Comparison of ENCODE assay signal across 1 cellular context in the genomic region with DNA sequence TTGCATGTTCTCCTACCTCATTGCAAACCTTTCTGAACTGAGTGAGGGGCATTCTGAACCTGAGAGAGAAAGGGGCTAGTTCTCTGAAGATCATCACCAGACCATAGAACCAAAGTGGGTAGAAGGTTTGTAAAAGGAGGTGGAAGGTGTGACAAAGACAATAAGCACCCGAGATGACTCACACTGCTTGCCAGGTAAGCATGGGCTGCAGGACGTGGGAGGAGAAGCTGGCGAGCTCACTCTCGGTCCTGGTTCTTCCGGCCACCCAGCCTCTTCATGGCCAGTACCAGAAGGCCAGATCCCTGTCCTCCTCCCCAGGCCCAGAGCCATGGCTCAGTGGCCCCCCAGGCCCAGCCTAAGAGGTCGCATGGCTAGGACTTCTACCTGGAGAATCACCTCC.
TF ChIP-seq lines count a peak whose summit lies in the region.

No MANE protein-coding gene starts in this region.

TF ChIP-seq in H1, 55 proteins besides CTCF, POLR2A, EP300 and RAD21:
- TF ChIP-seq ASH2L (IDR thresholded peaks at IDR 0.05; ENCODE audit: low read length) (no peak), SP1 (IDR thresholded peaks at IDR 0.05; ENCODE audit: low read depth, low read length) (no peak), YY1 (IDR thresholded peaks at IDR 0.05; ENCODE audit: low read depth, low read length) (no peak), NRF1 (IDR thresholded peaks at IDR 0.05; ENCODE audit: low read depth, low read length) (no peak), SIN3A (conservative IDR thresholded peaks at IDR 0.05 in 1 of 2, IDR thresholded peaks at IDR 0.05 in 1 of 2; ENCODE audit: low read depth in 1 of 2, low read length in 2 of 2) (no peak), RNF2 (IDR thresholded peaks at IDR 0.05; ENCODE audit: borderline replicate concordance, low read depth, low read length, missing control alignments, poor library complexity, severe bottlenecking) (no peak), NANOG (IDR thresholded peaks at IDR 0.05; ENCODE audit: insufficient read depth, low read depth, low read length, poor library complexity, severe bottlenecking) (no peak), HDAC2 (IDR thresholded peaks at IDR 0.05; ENCODE audit: borderline replicate concordance in 1 of 2, low read depth in 2 of 2, low read length in 2 of 2) (no peak), RBBP5 (IDR thresholded peaks at IDR 0.05; ENCODE audit: borderline replicate concordance, low read depth, low read length) (no peak), SP4 (IDR thresholded peaks at IDR 0.05; ENCODE audit: low read length) (no peak), TAF1 (IDR thresholded peaks at IDR 0.05; ENCODE audit: low read depth, low read length) (no peak), RXRA (IDR thresholded peaks at IDR 0.05; ENCODE audit: insufficient read depth, low read depth, low read length) (no peak)
- TF ChIP-seq, protein P1, sequence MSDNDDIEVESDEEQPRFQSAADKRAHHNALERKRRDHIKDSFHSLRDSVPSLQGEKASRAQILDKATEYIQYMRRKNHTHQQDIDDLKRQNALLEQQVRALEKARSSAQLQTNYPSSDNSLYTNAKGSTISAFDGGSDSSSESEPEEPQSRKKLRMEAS (IDR thresholded peaks at IDR 0.05) = no peak
- TF ChIP-seq, protein P2, sequence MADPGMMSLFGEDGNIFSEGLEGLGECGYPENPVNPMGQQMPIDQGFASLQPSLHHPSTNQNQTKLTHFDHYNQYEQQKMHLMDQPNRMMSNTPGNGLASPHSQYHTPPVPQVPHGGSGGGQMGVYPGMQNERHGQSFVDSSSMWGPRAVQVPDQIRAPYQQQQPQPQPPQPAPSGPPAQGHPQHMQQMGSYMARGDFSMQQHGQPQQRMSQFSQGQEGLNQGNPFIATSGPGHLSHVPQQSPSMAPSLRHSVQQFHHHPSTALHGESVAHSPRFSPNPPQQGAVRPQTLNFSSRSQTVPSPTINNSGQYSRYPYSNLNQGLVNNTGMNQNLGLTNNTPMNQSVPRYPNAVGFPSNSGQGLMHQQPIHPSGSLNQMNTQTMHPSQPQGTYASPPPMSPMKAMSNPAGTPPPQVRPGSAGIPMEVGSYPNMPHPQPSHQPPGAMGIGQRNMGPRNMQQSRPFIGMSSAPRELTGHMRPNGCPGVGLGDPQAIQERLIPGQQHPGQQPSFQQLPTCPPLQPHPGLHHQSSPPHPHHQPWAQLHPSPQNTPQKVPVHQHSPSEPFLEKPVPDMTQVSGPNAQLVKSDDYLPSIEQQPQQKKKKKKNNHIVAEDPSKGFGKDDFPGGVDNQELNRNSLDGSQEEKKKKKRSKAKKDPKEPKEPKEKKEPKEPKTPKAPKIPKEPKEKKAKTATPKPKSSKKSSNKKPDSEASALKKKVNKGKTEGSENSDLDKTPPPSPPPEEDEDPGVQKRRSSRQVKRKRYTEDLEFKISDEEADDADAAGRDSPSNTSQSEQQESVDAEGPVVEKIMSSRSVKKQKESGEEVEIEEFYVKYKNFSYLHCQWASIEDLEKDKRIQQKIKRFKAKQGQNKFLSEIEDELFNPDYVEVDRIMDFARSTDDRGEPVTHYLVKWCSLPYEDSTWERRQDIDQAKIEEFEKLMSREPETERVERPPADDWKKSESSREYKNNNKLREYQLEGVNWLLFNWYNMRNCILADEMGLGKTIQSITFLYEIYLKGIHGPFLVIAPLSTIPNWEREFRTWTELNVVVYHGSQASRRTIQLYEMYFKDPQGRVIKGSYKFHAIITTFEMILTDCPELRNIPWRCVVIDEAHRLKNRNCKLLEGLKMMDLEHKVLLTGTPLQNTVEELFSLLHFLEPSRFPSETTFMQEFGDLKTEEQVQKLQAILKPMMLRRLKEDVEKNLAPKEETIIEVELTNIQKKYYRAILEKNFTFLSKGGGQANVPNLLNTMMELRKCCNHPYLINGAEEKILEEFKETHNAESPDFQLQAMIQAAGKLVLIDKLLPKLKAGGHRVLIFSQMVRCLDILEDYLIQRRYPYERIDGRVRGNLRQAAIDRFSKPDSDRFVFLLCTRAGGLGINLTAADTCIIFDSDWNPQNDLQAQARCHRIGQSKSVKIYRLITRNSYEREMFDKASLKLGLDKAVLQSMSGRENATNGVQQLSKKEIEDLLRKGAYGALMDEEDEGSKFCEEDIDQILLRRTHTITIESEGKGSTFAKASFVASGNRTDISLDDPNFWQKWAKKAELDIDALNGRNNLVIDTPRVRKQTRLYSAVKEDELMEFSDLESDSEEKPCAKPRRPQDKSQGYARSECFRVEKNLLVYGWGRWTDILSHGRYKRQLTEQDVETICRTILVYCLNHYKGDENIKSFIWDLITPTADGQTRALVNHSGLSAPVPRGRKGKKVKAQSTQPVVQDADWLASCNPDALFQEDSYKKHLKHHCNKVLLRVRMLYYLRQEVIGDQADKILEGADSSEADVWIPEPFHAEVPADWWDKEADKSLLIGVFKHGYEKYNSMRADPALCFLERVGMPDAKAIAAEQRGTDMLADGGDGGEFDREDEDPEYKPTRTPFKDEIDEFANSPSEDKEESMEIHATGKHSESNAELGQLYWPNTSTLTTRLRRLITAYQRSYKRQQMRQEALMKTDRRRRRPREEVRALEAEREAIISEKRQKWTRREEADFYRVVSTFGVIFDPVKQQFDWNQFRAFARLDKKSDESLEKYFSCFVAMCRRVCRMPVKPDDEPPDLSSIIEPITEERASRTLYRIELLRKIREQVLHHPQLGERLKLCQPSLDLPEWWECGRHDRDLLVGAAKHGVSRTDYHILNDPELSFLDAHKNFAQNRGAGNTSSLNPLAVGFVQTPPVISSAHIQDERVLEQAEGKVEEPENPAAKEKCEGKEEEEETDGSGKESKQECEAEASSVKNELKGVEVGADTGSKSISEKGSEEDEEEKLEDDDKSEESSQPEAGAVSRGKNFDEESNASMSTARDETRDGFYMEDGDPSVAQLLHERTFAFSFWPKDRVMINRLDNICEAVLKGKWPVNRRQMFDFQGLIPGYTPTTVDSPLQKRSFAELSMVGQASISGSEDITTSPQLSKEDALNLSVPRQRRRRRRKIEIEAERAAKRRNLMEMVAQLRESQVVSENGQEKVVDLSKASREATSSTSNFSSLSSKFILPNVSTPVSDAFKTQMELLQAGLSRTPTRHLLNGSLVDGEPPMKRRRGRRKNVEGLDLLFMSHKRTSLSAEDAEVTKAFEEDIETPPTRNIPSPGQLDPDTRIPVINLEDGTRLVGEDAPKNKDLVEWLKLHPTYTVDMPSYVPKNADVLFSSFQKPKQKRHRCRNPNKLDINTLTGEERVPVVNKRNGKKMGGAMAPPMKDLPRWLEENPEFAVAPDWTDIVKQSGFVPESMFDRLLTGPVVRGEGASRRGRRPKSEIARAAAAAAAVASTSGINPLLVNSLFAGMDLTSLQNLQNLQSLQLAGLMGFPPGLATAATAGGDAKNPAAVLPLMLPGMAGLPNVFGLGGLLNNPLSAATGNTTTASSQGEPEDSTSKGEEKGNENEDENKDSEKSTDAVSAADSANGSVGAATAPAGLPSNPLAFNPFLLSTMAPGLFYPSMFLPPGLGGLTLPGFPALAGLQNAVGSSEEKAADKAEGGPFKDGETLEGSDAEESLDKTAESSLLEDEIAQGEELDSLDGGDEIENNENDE (IDR thresholded peaks at IDR 0.05; ENCODE audit: insufficient replicate concordance, low read length) = no peak
